In the genomic region with DNA sequence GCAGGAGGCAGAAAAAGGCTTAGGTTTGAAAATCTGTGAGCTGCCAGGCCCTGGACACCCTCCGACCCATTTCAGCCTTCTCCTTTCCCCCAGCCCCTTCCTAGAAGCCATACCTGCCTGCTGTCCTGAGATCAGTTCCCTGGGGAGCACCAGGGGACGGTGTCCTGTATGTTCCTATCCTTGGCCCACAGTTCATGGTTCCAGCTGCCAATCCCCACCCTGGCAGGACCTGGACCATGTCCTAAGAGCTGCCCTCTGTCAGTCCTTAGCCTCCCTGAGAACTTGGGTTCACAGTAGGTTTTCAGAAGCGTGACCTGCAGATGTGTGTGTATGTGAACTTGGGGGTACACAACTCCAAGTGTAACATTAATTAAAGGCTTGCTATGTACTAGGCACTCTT, we compare ENCODE assay signal across 25 cellular contexts. TPM values are rescaled to one million over a fixed set of nuclear protein-coding genes. Genes with fewer than 3 reads are reported as not detected.
DNase-seq lines count a peak whose midpoint lies in the region; FAIRE-seq and TF ChIP-seq lines count a peak whose summit lies in the region.
"Had no signal": no experiment of that assay in that cellular context is flagged by ENCODE, and none has a peak within 500 bp of the region (broad histone marks: within the 10 kb centered on the region; RNA-seq: fewer than 3 reads in every experiment).

No MANE protein-coding gene starts in this region.

- no peak overlapping the region for H3K4me3 Mint-ChIP-seq in activated naive CD4-positive, alpha-beta T cell treated with anti-CD3 and anti-CD28 coated beads, Interleukin-2, amount 10 ng/mL, durations not matched to agents 7 days and 5 days
- H3K4me3 Mint-ChIP-seq: IgD-negative memory B cell had no signal

- H3K9ac ChIP-seq in mucosa of rectum (ENCODE audit: low read depth in 1 of 2, low read length in 2 of 2), result no peak overlapping the region
- H3K9ac ChIP-seq: BLaER1 treated with 17β-estradiol and CSF1 and Interleukin-3, amounts not matched to agents 10 nM and 100 nM had no signal

- H3K27ac ChIP-seq in mucosa of rectum (ENCODE audit: low read depth in 2 of 2, low read length in 2 of 2) (peak overlapping the region; percentile 86 to 97), stomach (peak overlapping the region in 4 of 5 donors; percentile 4 to 94 (median 64))
- H3K27ac ChIP-seq: 22Rv1; BLaER1 treated with 17β-estradiol and CSF1 and Interleukin-3, amounts not matched to agents 10 nM and 100 nM; SJCRH30 had no signal

- H3K4me1 Mint-ChIP-seq in activated naive CD4-positive, alpha-beta T cell treated with anti-CD3 and anti-CD28 coated beads, Interleukin-2, amount 10 ng/mL, durations not matched to agents 7 days and 5 days, result peaks cover 48% of the 10 kb centered on the region

- TF ChIP-seq EP300 in stomach (IDR thresholded peaks at IDR 0.05), result no peak

- H3K9me3 ChIP-seq in mucosa of rectum (ENCODE audit: control insufficient read depth in 2 of 2, low read length in 2 of 2), result no peaks in the 10 kb centered on the region
- H3K9me3 ChIP-seq in stomach, result no peaks in the 10 kb centered on the region
- H3K9me3 ChIP-seq: BLaER1 treated with 17β-estradiol and CSF1 and Interleukin-3, amounts not matched to agents 10 nM and 100 nM; SJCRH30 had no signal

- DNase-seq in activated naive CD4-positive, alpha-beta T cell treated with anti-CD3 and anti-CD28 coated beads, Interleukin-2, amount 10 ng/mL, durations not matched to agents 7 days and 5 days, result no peak
- DNase-seq in activated naive CD4-positive, alpha-beta T cell treated with Interleukin-2 at 50 U/mL for 16 hours, result no peak
- no peak for DNase-seq in bronchial epithelial cell (ENCODE audit: low read depth)
- no peak for DNase-seq in stomach
- no peak for DNase-seq in SHP77 (lab: John Stamatoyannopoulos, UW)
- DNase-seq in SW 1271 (lab: John Stamatoyannopoulos, UW), result no peak
- DNase-seq in EL, result no peak
- DNase-seq: ACHN, GDM1, GOT3, HCEC 1CT, Karpas-422, MV-4-11, NCI-H1694, NCI-H2081, NCI-H2171 treated with DMSO at 0.1 percent for 48 hours, NCI-H524 treated with DMSO at 0.1 percent for 48 hours, NCI-H82, SJCRH30 had no signal

- H3K27ac Mint-ChIP-seq in activated naive CD4-positive, alpha-beta T cell treated with anti-CD3 and anti-CD28 coated beads, Interleukin-2, amount 10 ng/mL, durations not matched to agents 7 days and 5 days, result peak overlapping the region; percentile 60
- H3K27ac Mint-ChIP-seq: IgD-negative memory B cell had no signal

- WGBS in stomach, 5 donors, result 79 to 96% (median 96%) methylated on average over 3 of the region's 3 CpGs

- peaks cover 29% of the 10 kb centered on the region for H3K27me3 Mint-ChIP-seq in activated naive CD4-positive, alpha-beta T cell treated with anti-CD3 and anti-CD28 coated beads, Interleukin-2, amount 10 ng/mL, durations not matched to agents 7 days and 5 days

- intact Hi-C loops in stomach (cut with DNase I; ENCODE audit: low total_unique reads), result no loop called here

- CTCF ChIA-PET in activated naive CD4-positive, alpha-beta T cell treated with anti-CD3 and anti-CD28 coated beads, Interleukin-2, amount 10 ng/mL, durations not matched to agents 7 days and 5 days (lab: Charles Lee), result interaction anchor here (2.5 kb wide), 1 partner anchor 17 kb away, joined by 8 read pairs; no protein-coding TSS in a partner anchor

- FAIRE-seq in bronchial epithelial cell (lab: Jason Lieb, UNC), result peak; percentile 64
- FAIRE-seq: GM18507, HTR-8/SVneo had no signal

- TF ChIP-seq CTCF in bronchial epithelial cell (IDR thresholded peaks at IDR 0.05; ENCODE audit: insufficient read depth, low read length, severe bottlenecking), result no peak
- TF ChIP-seq CTCF in stomach (IDR thresholded peaks at IDR 0.05), result no peak

- H3K4me3 ChIP-seq in bronchial epithelial cell (ENCODE audit: low read depth, low read length), result no peak overlapping the region
- H3K4me3 ChIP-seq in mucosa of rectum (ENCODE audit: low read length in 2 of 2), result peak overlapping the region in 1 of 2 donors; percentile 38
- H3K4me3 ChIP-seq in stomach, result no peak overlapping the region
- H3K4me3 ChIP-seq: BLaER1 treated with 17β-estradiol and CSF1 and Interleukin-3, amounts not matched to agents 10 nM and 100 nM; SJCRH30 had no signal

- H3K27me3 ChIP-seq in bronchial epithelial cell (ENCODE audit: control insufficient read depth, insufficient read depth, low read length) (no peaks in the 10 kb centered on the region), mucosa of rectum (ENCODE audit: control insufficient read depth in 2 of 2, insufficient read depth in 2 of 2, low read length in 2 of 2) (no peaks in the 10 kb centered on the region), stomach (peaks cover 0 to 21% (median 6%) of the 10 kb centered on the region in 3 donors)
- H3K27me3 ChIP-seq: SJCRH30 had no signal

- no peak for TF ChIP-seq POLR2A in stomach (IDR thresholded peaks at IDR 0.05)

- H3K4me1 ChIP-seq in mucosa of rectum (ENCODE audit: control insufficient read depth in 2 of 2, insufficient read depth in 2 of 2, low read length in 2 of 2) (peaks cover 37 to 39% of the 10 kb centered on the region in 2 donors), stomach (peaks cover 32 to 81% (median 63%) of the 10 kb centered on the region in 4 donors)

- peaks cover 22% of the 10 kb centered on the region for H3K36me3 Mint-ChIP-seq in activated naive CD4-positive, alpha-beta T cell treated with anti-CD3 and anti-CD28 coated beads, Interleukin-2, amount 10 ng/mL, durations not matched to agents 7 days and 5 days
- H3K36me3 Mint-ChIP-seq: IgD-negative memory B cell had no signal

- H3K36me3 ChIP-seq in bronchial epithelial cell (ENCODE audit: control insufficient read depth, insufficient read depth, low read length) (no peaks in the 10 kb centered on the region), mucosa of rectum (ENCODE audit: control insufficient read depth in 2 of 2, insufficient read depth in 2 of 2, low read length in 2 of 2) (peaks cover 12 to 16% of the 10 kb centered on the region in 2 donors), stomach (peaks cover 0 to 16% (median 14%) of the 10 kb centered on the region in 4 donors)
- H3K36me3 ChIP-seq: BLaER1 treated with 17β-estradiol and CSF1 and Interleukin-3, amounts not matched to agents 10 nM and 100 nM; SJCRH30 had no signal

- no peaks in the 10 kb centered on the region for H3K9me3 Mint-ChIP-seq in activated naive CD4-positive, alpha-beta T cell treated with anti-CD3 and anti-CD28 coated beads, Interleukin-2, amount 10 ng/mL, durations not matched to agents 7 days and 5 days
- H3K9me3 Mint-ChIP-seq: IgD-negative memory B cell had no signal

RNA-seq across cellular contexts. Expression of a gene that starts 3.8 kb away (rescaled TPM):
- total RNA-seq in bronchial epithelial cell (6.6 and 10.5 TPM in 2 replicates), stomach (100 to 1,000 TPM in 2 of 5 donors, 10 to 100 TPM in 3; 44.9 to 155 (median 91.1) TPM)
- 100 to 1,000 TPM in 1 of 3 donors, 10 to 100 TPM in 2; 44.1 to 133 (median 75.6) TPM for polyA plus RNA-seq in stomach
- total RNA-seq: SJCRH30 had no signal

RNA-seq across cellular contexts. Expression of a gene that starts 51.1 kb away (rescaled TPM):
- total RNA-seq in bronchial epithelial cell (29.0 and 35.7 TPM in 2 replicates), stomach (10 to 100 TPM in 3 of 5 donors, 1 to 10 TPM in 2; 7.0 to 29.9 (median 17.1) TPM)
- 10 to 100 TPM in 1 of 3 donors, 1 to 10 TPM in 2; 3.1 to 11.4 (median 6.6) TPM for polyA plus RNA-seq in stomach
